ENCODE assay signal across 9 cellular contexts in genomic region chr17:1462164-1463112, GRCh38. TPM values are rescaled to one million over a fixed set of nuclear protein-coding genes. Genes with fewer than 3 reads are reported as not detected.
DNase-seq lines count a peak whose midpoint lies in the region; ATAC-seq and TF ChIP-seq lines count a peak whose summit lies in the region.
"Had no signal": no experiment of that assay in that cellular context is flagged by ENCODE, and none has a peak within 500 bp of the region (broad histone marks: within the 10 kb centered on the region; RNA-seq: fewer than 3 reads in every experiment).

No MANE protein-coding gene starts in this region.

- H3K36me3 ChIP-seq in breast epithelium (no peaks in the 10 kb centered on the region), mammary epithelial cell (ENCODE audit: insufficient read depth, low read length) (peaks cover 3% of the 10 kb centered on the region), heart right ventricle (peaks cover 0 to 55% (median 27%) of the 10 kb centered on the region in 9 donors)

- no peaks in the 10 kb centered on the region for H3K9me3 Mint-ChIP-seq in type B pancreatic cell

- no TSS peak for BruUV-seq in mammary epithelial cell (replicated peaks; lab: Mats Ljungman, UMichigan)

- peak overlapping the region; percentile 23 to 39 for H3K27ac ChIP-seq in breast epithelium
- no peak overlapping the region for H3K27ac ChIP-seq in mammary epithelial cell (ENCODE audit: insufficient read depth, low read depth, low read length)
- peak overlapping the region in 9 of 10 donors; percentile 25 to 55 (median 40) for H3K27ac ChIP-seq in heart right ventricle

- no peaks in the 10 kb centered on the region for H4K20me1 ChIP-seq in mammary epithelial cell (ENCODE audit: insufficient read depth, low read length)

- H3K4me3 ChIP-seq in breast epithelium: no peak overlapping the region
- no peak overlapping the region for H3K4me3 ChIP-seq in mammary epithelial cell (replicated peaks in 1 of 3; ENCODE audit: insufficient read depth in 1 of 3, low read depth in 2 of 3, low read length in 3 of 3)
- H3K4me3 ChIP-seq in heart right ventricle: no peak overlapping the region

- peak overlapping the region; percentile 34 for H3K27ac Mint-ChIP-seq in type B pancreatic cell

- ATAC-seq in heart right ventricle: peak in 3 of 8 donors; percentile 23 to 24 (median 23)
- ATAC-seq in HG02970 (IDR thresholded peaks at IDR 0.05; ENCODE audit: low FRiP score, unreplicated experiment): no peak

- no peaks in the 10 kb centered on the region for H3K36me3 Mint-ChIP-seq in type B pancreatic cell

- no peak overlapping the region for H3K4me2 ChIP-seq in mammary epithelial cell (ENCODE audit: insufficient read depth, low read depth, low read length)

- no peaks in the 10 kb centered on the region for H3K79me2 ChIP-seq in mammary epithelial cell (ENCODE audit: insufficient read depth, low read length)

- H3K27me3 ChIP-seq in breast epithelium (no peaks in the 10 kb centered on the region), mammary epithelial cell (ENCODE audit: insufficient read depth, low read length) (no peaks in the 10 kb centered on the region), heart right ventricle (peaks cover 0 to 12% (median 0%) of the 10 kb centered on the region in 7 donors)

- H3K4me1 ChIP-seq in breast epithelium (no peaks in the 10 kb centered on the region), mammary epithelial cell (ENCODE audit: insufficient read depth, low read length) (peaks cover 12% of the 10 kb centered on the region), heart right ventricle (peaks cover 2 to 47% (median 24%) of the 10 kb centered on the region in 9 donors)

- no peak overlapping the region for H3K4me3 Mint-ChIP-seq in type B pancreatic cell

- no peak overlapping the region for H2AFZ ChIP-seq in mammary epithelial cell (ENCODE audit: low read depth, low read length)

- H3K9ac ChIP-seq in mammary epithelial cell (ENCODE audit: insufficient read depth, low read length): no peak overlapping the region

- no peaks in the 10 kb centered on the region for H3K27me3 Mint-ChIP-seq in type B pancreatic cell

- no peaks in the 10 kb centered on the region for H3K4me1 Mint-ChIP-seq in type B pancreatic cell (ENCODE audit: unreplicated experiment)

- WGBS in mammary epithelial cell (ENCODE audit: low coverage, missing lambda C conversion rate): 85% methylated on average over 30 of the region's 33 CpGs
- WGBS in heart right ventricle, 2 donors: 61 to 64% methylated on average over 33 of the region's 33 CpGs

- no peak for TF ChIP-seq POLR2A in breast epithelium (IDR thresholded peaks at IDR 0.05)

- dilution Hi-C loops in mammary epithelial cell (cut with HindIII; ENCODE audit: low sequenced_read_pairs): no loop called here

- DNase-seq in breast epithelium (ENCODE audit: low spot score in 2 of 2) (no peak), mammary epithelial cell (no peak), SHP77 (lab: John Stamatoyannopoulos, UW) (peak; percentile 32 to 59), heart right ventricle (no peak), type B pancreatic cell (ENCODE audit: extremely low spot score, unreplicated experiment) (no peak), UCSD-AML1 (lab: John Stamatoyannopoulos, UW; ENCODE audit: unreplicated experiment) (no peak), SKM-1 treated with dmso at 0.1 percent for 144 hours (lab: John Stamatoyannopoulos, UW; ENCODE audit: unreplicated experiment) (no peak)
- DNase-seq: kidney had no signal

- CTCF ChIA-PET in mammary epithelial cell (lab: Charles Lee; ENCODE audit: low non-redundant PET): interaction anchor here (0.5 to 0.7 kb wide), 2 partner anchors 97 kb away, joined by 3 read pairs; no protein-coding TSS in a partner anchor

- in situ Hi-C loops in mammary epithelial cell (cut with MboI; ENCODE audit: low sequenced_read_pairs in 2 of 2): no loop called here

- H3K9me3 ChIP-seq in breast epithelium: no peaks in the 10 kb centered on the region
- H3K9me3 ChIP-seq in mammary epithelial cell (replicated peaks; ENCODE audit: insufficient read depth, low read length): no peaks in the 10 kb centered on the region
- no peaks in the 10 kb centered on the region for H3K9me3 ChIP-seq in heart right ventricle

- intact Hi-C loops in breast epithelium (cut with DNase I; ENCODE audit: low total_unique reads) (no loop called here), mammary epithelial cell (cut with micrococcal nuclease) (no loop called here), heart right ventricle (cut with DNase I) (loop anchor here in 2 of 10 donors (5.0 to 10.0 kb wide), 2 partner anchors 95 to 98 kb away; no protein-coding TSS in a partner anchor)

- no peak for TF ChIP-seq CTCF in breast epithelium (IDR thresholded peaks at IDR 0.05)
- no peak for TF ChIP-seq CTCF in mammary epithelial cell (conservative IDR thresholded peaks at IDR 0.05 in 1 of 2, IDR thresholded peaks at IDR 0.05 in 1 of 2; ENCODE audit: extremely low read depth in 1 of 2, insufficient read depth in 1 of 2, low read depth in 1 of 2, low read length in 2 of 2)
- no peak for TF ChIP-seq CTCF in heart right ventricle (IDR thresholded peaks at IDR 0.05)
- no peak for TF ChIP-seq CTCF in type B pancreatic cell (conservative IDR thresholded peaks at IDR 0.05)

RNA-seq across cellular contexts. Expression of gene CRK, which starts 6.4 kb away (rescaled TPM):
- 10 to 100 TPM; 73.7 to 84.5 (median 76.8) TPM for total RNA-seq in breast epithelium
- 100 to 1,000 TPM in 1 of 2 donors, 10 to 100 TPM in 1; 71.4 to 127 TPM for total RNA-seq in mammary epithelial cell
- 72.6 TPM for polyA plus RNA-seq in mammary epithelial cell
- 68.3 TPM for polyA minus RNA-seq in mammary epithelial cell
- total RNA-seq in heart right ventricle: 10 to 100 TPM; 30.4 to 47.5 (median 37.9) TPM
- 10 to 100 TPM; 22.2 to 29.4 TPM for polyA plus RNA-seq in heart right ventricle
- 49.5 and 53.6 TPM in 2 replicates for total RNA-seq in type B pancreatic cell (ENCODE audit: low replicate concordance)

RNA-seq across cellular contexts. Expression of gene MYO1C, which starts 30.0 kb away (rescaled TPM):
- total RNA-seq in breast epithelium: 100 to 1,000 TPM in 2 of 3 donors, 10 to 100 TPM in 1; 99.5 to 235 (median 137) TPM
- 100 to 1,000 TPM; 192 to 214 TPM for total RNA-seq in mammary epithelial cell
- 98.8 TPM for polyA plus RNA-seq in mammary epithelial cell
- polyA minus RNA-seq in mammary epithelial cell: 179 TPM
- 100 to 1,000 TPM; 131 to 229 (median 179) TPM for total RNA-seq in heart right ventricle
- polyA plus RNA-seq in heart right ventricle: 100 to 1,000 TPM; 101 to 120 TPM
- total RNA-seq in type B pancreatic cell (ENCODE audit: low replicate concordance): 73.6 and 132 TPM in 2 replicates

RNA-seq across cellular contexts. Expression of gene INPP5K, which starts 54.0 kb away (rescaled TPM):
- 100 to 1,000 TPM in 1 of 3 donors, 10 to 100 TPM in 2; 75.2 to 177 (median 88.8) TPM for total RNA-seq in breast epithelium
- 10 to 100 TPM; 18.9 to 30.5 TPM for total RNA-seq in mammary epithelial cell
- polyA plus RNA-seq in mammary epithelial cell: 15.9 TPM
- 18.5 TPM for polyA minus RNA-seq in mammary epithelial cell
- total RNA-seq in heart right ventricle: 10 to 100 TPM; 26.8 to 41.2 (median 32.7) TPM
- 10 to 100 TPM; 38.6 to 45.5 TPM for polyA plus RNA-seq in heart right ventricle
- total RNA-seq in type B pancreatic cell (ENCODE audit: low replicate concordance): 21.2 and 29.7 TPM in 2 replicates

Comparison
In these comparisons a context has a peak if more than half of its experiments do, and no peak if none do; other contexts are left out.
1. DNase-seq: peak in SHP77 (2 of 2); none in breast epithelium (0 of 2), mammary epithelial cell (single experiment), heart right ventricle (0 of 2), type B pancreatic cell (single experiment), UCSD-AML1 (single experiment) and SKM-1 treated with dmso at 0.1 percent for 144 hours (single experiment).